Comparison of ENCODE assay signal across 7 cellular contexts in genomic region chrX:69387559-69388487, GRCh38.
A peak's percentile ranks its signal among the peaks of the same experiment; 100 is the strongest.
DNase-seq lines count a peak whose midpoint lies in the region; ATAC-seq and TF ChIP-seq lines count a peak whose summit lies in the region.

No MANE protein-coding gene starts in this region.

- H3K9me3 ChIP-seq in HEK293 (ENCODE audit: control insufficient read depth, insufficient read depth, low read depth, low read length) (no peaks in the 10 kb centered on the region), OCI-LY7 (ENCODE audit: low read length) (no peaks in the 10 kb centered on the region)

- H3K27ac ChIP-seq in HEK293 (ENCODE audit: extremely low read depth, low read depth, low read length) (no peak overlapping the region), OCI-LY7 (ENCODE audit: low read depth, low read length, poor library complexity, severe bottlenecking) (no peak overlapping the region)

- POLR2A ChIA-PET in HEK293 (lab: Yijun Ruan, JAX) (interaction anchor here (1.1 to 1.8 kb wide), 2 partner anchors 559 to 560 kb away, joined by 3 to 5 read pairs; partner anchors contain the start of gene EFNB1), OCI-LY7 (lab: Charles Lee) (no interaction called here)

- H3K4me3 ChIP-seq in HEK293 (ENCODE audit: low read depth, low read length) (no peak overlapping the region), OCI-LY7 (ENCODE audit: low read depth, low read length, poor library complexity, severe bottlenecking) (no peak overlapping the region)

- H3K36me3 ChIP-seq in HEK293 (ENCODE audit: control insufficient read depth in 2 of 2, insufficient read depth in 1 of 2, low read length in 2 of 2): no peaks in the 10 kb centered on the region
- no peaks in the 10 kb centered on the region for H3K36me3 ChIP-seq in OCI-LY7 (ENCODE audit: insufficient read depth, low read length)

- CTCF ChIA-PET in HEK293 (lab: Yijun Ruan, JAX): interaction anchor here (0.6 to 4.2 kb wide), 53 partner anchors 8 to 1196 kb away, joined by 3 to 30 read pairs (median 4); partner anchors contain the start of gene EFNB1
- CTCF ChIA-PET in OCI-LY7 (lab: Charles Lee; ENCODE audit: unreplicated experiment): no interaction called here

- no peak overlapping the region for H2AFZ ChIP-seq in OCI-LY7 (ENCODE audit: low read length)

- DNase-seq in EL (peak; percentile 32), OCI-LY7 (ENCODE audit: low spot score) (no peak), left ventricle myocardium superior (peak; percentile 54), sciatic nerve (ENCODE audit: low spot score) (peak; percentile 69)
- DNase-seq in activated naive CD4-positive, alpha-beta T cell treated with anti-CD3 and anti-CD28 coated beads, Interleukin-2, amount 50 U/mL, for 16 hours: peak; percentile 26

- TF ChIP-seq CTCF in HEK293 (tag by site-specific recombination; IDR thresholded peaks at IDR 0.05) (peak; percentile 87), OCI-LY7 (conservative IDR thresholded peaks at IDR 0.05; ENCODE audit: low read length) (peak; percentile 43)

- no peaks in the 10 kb centered on the region for H3K9me2 ChIP-seq in OCI-LY7 (ENCODE audit: insufficient read depth, low read length)

- ATAC-seq in left ventricle myocardium superior: peak; percentile 80
- peak; percentile 72 for ATAC-seq in sciatic nerve
- ATAC-seq in HG02759 (IDR thresholded peaks at IDR 0.05; ENCODE audit: unreplicated experiment): no peak

- no peak overlapping the region for H3K4me2 ChIP-seq in OCI-LY7 (ENCODE audit: low read length)

- intact Hi-C loops in OCI-LY7 (cut with micrococcal nuclease; ENCODE audit: unreplicated experiment) (no loop called here), left ventricle myocardium superior (cut with micrococcal nuclease) (loop anchor here (10.0 kb wide), 1 partner anchor 563 kb away; the partner anchor contains the start of gene EFNB1), sciatic nerve (cut with DNase I) (no loop called here)

- no peaks in the 10 kb centered on the region for H3K4me1 ChIP-seq in HEK293 (ENCODE audit: control insufficient read depth, insufficient read depth, low read length)
- H3K4me1 ChIP-seq in OCI-LY7 (ENCODE audit: insufficient read depth, low read length, poor library complexity, severe bottlenecking): no peaks in the 10 kb centered on the region

- no TSS peak for BruUV-seq in OCI-LY7 (replicated peaks; lab: Mats Ljungman, UMichigan)

- H4K20me1 ChIP-seq in OCI-LY7 (ENCODE audit: insufficient read depth, low read length): no peaks in the 10 kb centered on the region

- no peaks in the 10 kb centered on the region for H3K79me2 ChIP-seq in OCI-LY7 (ENCODE audit: insufficient read depth, low read depth, low read length)

TF ChIP-seq in HEK293, 187 proteins besides CTCF, POLR2A, EP300 and RAD21 (continues in another document):
- no peak for TF ChIP-seq ZNF37A (tag by site-specific recombination; IDR thresholded peaks at IDR 0.05)
- TF ChIP-seq ZBTB21 (tag by site-specific recombination; IDR thresholded peaks at IDR 0.05): no peak
- no peak for TF ChIP-seq ZNF138 (tag by site-specific recombination; IDR thresholded peaks at IDR 0.05; ENCODE audit: borderline replicate concordance)
- 0 out of 2 replicates have a peak, but pooled peaks have one; percentile 22 for TF ChIP-seq ZNF341 (tag by site-specific recombination; IDR thresholded peaks at IDR 0.05; ENCODE audit: low read depth)
- no peak for TF ChIP-seq ZBTB48 (tag by site-specific recombination; IDR thresholded peaks at IDR 0.05)
- peak; percentile 78 for TF ChIP-seq ZNF654 (tag by site-specific recombination; IDR thresholded peaks at IDR 0.05; ENCODE audit: low read depth)
- 0 out of 2 replicates have a peak, but pooled peaks have one; percentile 54 for TF ChIP-seq TRIM28 (IDR thresholded peaks at IDR 0.05; ENCODE audit: borderline replicate concordance, low read length)
- TF ChIP-seq PBX3 (CRISPR knock-in tag; IDR thresholded peaks at IDR 0.05): no peak; the same call in 1 of the 2 replicates
- no peak for TF ChIP-seq ATF2 (tag by site-specific recombination; IDR thresholded peaks at IDR 0.05; ENCODE audit: low read depth)
- no peak for TF ChIP-seq SCRT2 (tag by site-specific recombination; IDR thresholded peaks at IDR 0.05)
- TF ChIP-seq RBAK (tag by site-specific recombination; IDR thresholded peaks at IDR 0.05): no peak
- no peak for TF ChIP-seq AEBP2 (tag by site-specific recombination; IDR thresholded peaks at IDR 0.05; ENCODE audit: borderline replicate concordance)
- TF ChIP-seq ZNF624 (tag by site-specific recombination; IDR thresholded peaks at IDR 0.05): no peak
- TF ChIP-seq PATZ1 (tag by site-specific recombination; IDR thresholded peaks at IDR 0.05): peak; percentile 73
- TF ChIP-seq PRDM1 (tag by site-specific recombination; IDR thresholded peaks at IDR 0.05): no peak
- peak; percentile 47; the same call in 1 of the 2 replicates for TF ChIP-seq ZIC2 (tag by site-specific recombination; IDR thresholded peaks at IDR 0.05)
- no peak for TF ChIP-seq ZNF16 (tag by site-specific recombination; IDR thresholded peaks at IDR 0.05; ENCODE audit: low read depth)
- TF ChIP-seq ZNF449 (tag by site-specific recombination; IDR thresholded peaks at IDR 0.05): 0 out of 2 replicates have a peak, but pooled peaks have one; percentile 65
- TF ChIP-seq ZNF248 (tag by site-specific recombination; IDR thresholded peaks at IDR 0.05): no peak
